10 cellular contexts compared by ENCODE assay signal in genomic region chr13:97328222-97328790, GRCh38.
DNase-seq lines count a peak whose midpoint lies in the region; ATAC-seq, FAIRE-seq and TF ChIP-seq lines count a peak whose summit lies in the region.
"Had no signal": no experiment of that assay in that cellular context is flagged by ENCODE, and none has a peak within 500 bp of the region (broad histone marks: within the 10 kb centered on the region; RNA-seq: fewer than 3 reads in every experiment).

No MANE protein-coding gene starts in this region.

- FAIRE-seq in A549 (lab: Jason Lieb, UNC) = no peak

- no peak overlapping the region for H2BK5ac ChIP-seq in mesenchymal stem cell (ENCODE audit: low read depth, low read length, poor library complexity, severe bottlenecking)

- no peak overlapping the region for H3K14ac ChIP-seq in mesenchymal stem cell (ENCODE audit: low read length in 2 of 2)

- WGBS in A549 (ENCODE audit: missing lambda C conversion rate) = 82% methylated on average over 11 of the region's 12 CpGs
- 56 to 82% methylated on average over 7 to 12 of the region's 12 CpGs for WGBS in esophagus squamous epithelium, 2 donors
- WGBS in mesenchymal stem cell = 45% methylated on average over 12 of the region's 12 CpGs

- no peaks in the 10 kb centered on the region for H3K27me3 ChIP-seq in esophagus squamous epithelium
- H3K27me3 ChIP-seq in mesenchymal stem cell (ENCODE audit: control insufficient read depth in 1 of 2, insufficient read depth in 1 of 2, low read length in 2 of 2) = no peaks in the 10 kb centered on the region

- H3K27ac ChIP-seq in A549 (peak overlapping the region; percentile 33 to 79; a peak in 4 of 6 replicates), esophagus squamous epithelium (peak overlapping the region in 3 of 4 donors; percentile 18 to 59 (median 53)), mesenchymal stem cell (ENCODE audit: low read length, poor library complexity, severe bottlenecking) (peak overlapping the region; percentile 97)

- H4K8ac ChIP-seq in mesenchymal stem cell (ENCODE audit: low read length) = peak overlapping the region; percentile 87

- peak overlapping the region in 1 of 2 experiments; percentile 54 for H3K4ac ChIP-seq in mesenchymal stem cell (ENCODE audit: low read depth in 1 of 2, low read length in 2 of 2)

- peaks cover 20% of the 10 kb centered on the region for H3K79me1 ChIP-seq in mesenchymal stem cell (replicated peaks; ENCODE audit: low read length, poor library complexity, severe bottlenecking)

- no peak overlapping the region for H3K4me3 Mint-ChIP-seq in activated T-helper 1 cell treated with anti-CD3 and anti-CD28 coated beads, Interleukin-12 subunit alpha, Interleukin-12 subunit beta, Interleukin-2, Interleukin-4 antibody, amounts not matched to agents 30 ng/mL and 10 ng/mL and 1 ng/mL, durations not matched to agents 14 hours and 24 hours and 36 hours

- no peak overlapping the region for H2AK5ac ChIP-seq in mesenchymal stem cell (ENCODE audit: low read length, severe bottlenecking)

- peak overlapping the region; percentile 89 for H4K91ac ChIP-seq in mesenchymal stem cell (ENCODE audit: low read length)

- H3K4me1 ChIP-seq in A549 = peaks cover 20% of the 10 kb centered on the region
- H3K4me1 ChIP-seq in esophagus squamous epithelium = peaks cover 0 to 74% (median 16%) of the 10 kb centered on the region in 3 donors
- peaks cover 7% of the 10 kb centered on the region for H3K4me1 ChIP-seq in mesenchymal stem cell (ENCODE audit: control insufficient read depth, insufficient read depth, low read depth, low read length)

- peak in 1 of 2 experiments; percentile 23 for DNase-seq in A549 (ENCODE audit: low read depth in 1 of 2, low spot score in 1 of 2)
- peak; percentile 85 for DNase-seq in NCI-H226
- DNase-seq in esophagus squamous epithelium (lab: John Stamatoyannopoulos, UW) = no peak
- peak; percentile 82 for DNase-seq in mesenchymal stem cell
- no peak for DNase-seq in T-helper 2 cell
- no peak for DNase-seq in activated T-helper 1 cell treated with anti-CD3 and anti-CD28 coated beads, Interleukin-12 subunit alpha, Interleukin-12 subunit beta, Interleukin-2, Interleukin-4 antibody, amounts not matched to agents 30 ng/mL and 10 ng/mL and 1 ng/mL, durations not matched to agents 14 hours and 24 hours and 36 hours (ENCODE audit: low spot score)
- DNase-seq in RKO (ENCODE audit: low spot score) = no peak
- DNase-seq: activated CD4-positive, alpha-beta T cell treated with anti-CD3 and anti-CD28 coated beads, Interleukin-2, amount 50 U/mL, for 1 hour; stimulated activated CD4-positive, alpha-beta T cell treated with anti-CD3 and anti-CD28 coated beads, Interleukin-12 subunit alpha, Interleukin-12 subunit beta, amount 100 ng/mL, for 4 hours had no signal

- no peak for TF ChIP-seq RAD21 in A549 (conservative IDR thresholded peaks at IDR 0.05 in 1 of 2, IDR thresholded peaks at IDR 0.05 in 1 of 2)

- H3K23ac ChIP-seq in mesenchymal stem cell (ENCODE audit: low read length in 2 of 2) = peak overlapping the region in 1 of 2 experiments; percentile 66

- POLR2A ChIA-PET in A549 (lab: Yijun Ruan, JAX) = no interaction called here

- no peak for TF ChIP-seq CTCF in A549 (IDR thresholded peaks at IDR 0.05)
- no peak for TF ChIP-seq CTCF in esophagus squamous epithelium (IDR thresholded peaks at IDR 0.05)

- no peaks in the 10 kb centered on the region for H3K4me1 Mint-ChIP-seq in activated T-helper 1 cell treated with anti-CD3 and anti-CD28 coated beads, Interleukin-12 subunit alpha, Interleukin-12 subunit beta, Interleukin-2, Interleukin-4 antibody, amounts not matched to agents 30 ng/mL and 10 ng/mL and 1 ng/mL, durations not matched to agents 14 hours and 24 hours and 36 hours (ENCODE audit: low read depth)

- ATAC-seq in A549 (peak in 1 of 2 experiments; percentile 66; a peak in 3 of 6 replicates), GM21528 (IDR thresholded peaks at IDR 0.05; ENCODE audit: low FRiP score, unreplicated experiment) (no peak)

- CTCF ChIA-PET in A549 (lab: Yijun Ruan, JAX) = interaction anchor here (1.0 kb wide), 1 partner anchor 16 kb away, joined by 3 read pairs; no protein-coding TSS in a partner anchor

- peak overlapping the region; percentile 26 for H3K4me2 ChIP-seq in A549
- H3K4me2 ChIP-seq in mesenchymal stem cell (ENCODE audit: low read length, poor library complexity, severe bottlenecking) = peak overlapping the region; percentile 63

- peak overlapping the region in 1 of 2 experiments; percentile 38 for H2BK12ac ChIP-seq in mesenchymal stem cell (ENCODE audit: low read length in 2 of 2)

- H3K18ac ChIP-seq in mesenchymal stem cell (ENCODE audit: low read depth in 1 of 2, low read length in 2 of 2) = peak overlapping the region; percentile 77 to 91

- H3K9me3 ChIP-seq in A549 = no peaks in the 10 kb centered on the region
- no peaks in the 10 kb centered on the region for H3K9me3 ChIP-seq in esophagus squamous epithelium
- H3K9me3 ChIP-seq in mesenchymal stem cell (ENCODE audit: control insufficient read depth, low read length) = no peaks in the 10 kb centered on the region

- H2BK15ac ChIP-seq in mesenchymal stem cell (ENCODE audit: low read depth, poor library complexity, severe bottlenecking) = no peak overlapping the region

- TF ChIP-seq POLR2A in A549 (IDR thresholded peaks at IDR 0.05; ENCODE audit: low read length) = no peak
- no peak for TF ChIP-seq POLR2A in esophagus squamous epithelium (IDR thresholded peaks at IDR 0.05)

- H3K36me3 ChIP-seq in esophagus squamous epithelium = no peaks in the 10 kb centered on the region
- H3K36me3 ChIP-seq in mesenchymal stem cell (ENCODE audit: control insufficient read depth in 1 of 2, insufficient read depth in 2 of 2, low read depth in 1 of 2, low read length in 2 of 2) = peaks cover 0 to 5% of the 10 kb centered on the region in 2 experiments

- no peak overlapping the region for H2AFZ ChIP-seq in mesenchymal stem cell (ENCODE audit: low read depth, low read length)

- no peak overlapping the region for H3K27ac Mint-ChIP-seq in activated T-helper 1 cell treated with anti-CD3 and anti-CD28 coated beads, Interleukin-12 subunit alpha, Interleukin-12 subunit beta, Interleukin-2, Interleukin-4 antibody, amounts not matched to agents 30 ng/mL and 10 ng/mL and 1 ng/mL, durations not matched to agents 14 hours and 24 hours and 36 hours

- peak overlapping the region; percentile 3 for H3K9ac ChIP-seq in mesenchymal stem cell (ENCODE audit: low read length)

- H3K9me3 Mint-ChIP-seq in activated T-helper 1 cell treated with anti-CD3 and anti-CD28 coated beads, Interleukin-12 subunit alpha, Interleukin-12 subunit beta, Interleukin-2, Interleukin-4 antibody, amounts not matched to agents 30 ng/mL and 10 ng/mL and 1 ng/mL, durations not matched to agents 14 hours and 24 hours and 36 hours = no peaks in the 10 kb centered on the region

- H3K4me3 ChIP-seq in A549 = no peak overlapping the region
- H3K4me3 ChIP-seq in esophagus squamous epithelium = no peak overlapping the region
- no peak overlapping the region for H3K4me3 ChIP-seq in mesenchymal stem cell (ENCODE audit: insufficient read depth in 1 of 2, low read depth in 1 of 2, low read length in 2 of 2)

- H3K27me3 Mint-ChIP-seq in activated T-helper 1 cell treated with anti-CD3 and anti-CD28 coated beads, Interleukin-12 subunit alpha, Interleukin-12 subunit beta, Interleukin-2, Interleukin-4 antibody, amounts not matched to agents 30 ng/mL and 10 ng/mL and 1 ng/mL, durations not matched to agents 14 hours and 24 hours and 36 hours (ENCODE audit: insufficient read depth) = peaks cover 2% of the 10 kb centered on the region

- H2BK120ac ChIP-seq in mesenchymal stem cell (ENCODE audit: low read depth, low read length) = peak overlapping the region; percentile 71

- intact Hi-C loops in esophagus squamous epithelium (cut with DNase I) = no loop called here
- intact Hi-C loops in activated T-helper 1 cell treated with anti-CD3 and anti-CD28 coated beads, Interleukin-12 subunit alpha, Interleukin-12 subunit beta, Interleukin-2, Interleukin-4 antibody, amounts not matched to agents 30 ng/mL and 10 ng/mL and 1 ng/mL, durations not matched to agents 14 hours and 24 hours and 36 hours (cut with micrococcal nuclease) = no loop called here

- H3K36me3 Mint-ChIP-seq in activated T-helper 1 cell treated with anti-CD3 and anti-CD28 coated beads, Interleukin-12 subunit alpha, Interleukin-12 subunit beta, Interleukin-2, Interleukin-4 antibody, amounts not matched to agents 30 ng/mL and 10 ng/mL and 1 ng/mL, durations not matched to agents 14 hours and 24 hours and 36 hours (ENCODE audit: low read depth) = no peaks in the 10 kb centered on the region

- no peak for TF ChIP-seq EP300 in A549 (IDR thresholded peaks at IDR 0.05)

TF ChIP-seq in A549, 52 proteins besides CTCF, POLR2A, EP300 and RAD21:
- no peak for TF ChIP-seq MAFK (IDR thresholded peaks at IDR 0.05; ENCODE audit: partially characterized antibody)
- no peak for TF ChIP-seq HOXB5 (CRISPR knock-in tag; IDR thresholded peaks at IDR 0.05)
- TF ChIP-seq MYC (IDR thresholded peaks at IDR 0.05; ENCODE audit: borderline replicate concordance, low read length) = no peak
- TF ChIP-seq, protein P1, sequence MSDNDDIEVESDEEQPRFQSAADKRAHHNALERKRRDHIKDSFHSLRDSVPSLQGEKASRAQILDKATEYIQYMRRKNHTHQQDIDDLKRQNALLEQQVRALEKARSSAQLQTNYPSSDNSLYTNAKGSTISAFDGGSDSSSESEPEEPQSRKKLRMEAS (IDR thresholded peaks at IDR 0.05) = 0 out of 2 replicates have a peak, but pooled peaks have one; percentile 20
- no peak for TF ChIP-seq NR3C1 (IDR thresholded peaks at IDR 0.05)
- TF ChIP-seq, protein P2, sequence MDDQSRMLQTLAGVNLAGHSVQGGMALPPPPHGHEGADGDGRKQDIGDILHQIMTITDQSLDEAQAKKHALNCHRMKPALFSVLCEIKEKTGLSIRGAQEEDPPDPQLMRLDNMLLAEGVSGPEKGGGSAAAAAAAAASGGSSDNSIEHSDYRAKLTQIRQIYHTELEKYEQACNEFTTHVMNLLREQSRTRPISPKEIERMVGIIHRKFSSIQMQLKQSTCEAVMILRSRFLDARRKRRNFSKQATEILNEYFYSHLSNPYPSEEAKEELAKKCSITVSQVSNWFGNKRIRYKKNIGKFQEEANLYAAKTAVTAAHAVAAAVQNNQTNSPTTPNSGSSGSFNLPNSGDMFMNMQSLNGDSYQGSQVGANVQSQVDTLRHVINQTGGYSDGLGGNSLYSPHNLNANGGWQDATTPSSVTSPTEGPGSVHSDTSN (IDR thresholded peaks at IDR 0.05) = no peak
- no peak for TF ChIP-seq ESRRA (IDR thresholded peaks at IDR 0.05; ENCODE audit: borderline replicate concordance, low read length)
- TF ChIP-seq EHMT2 (IDR thresholded peaks at IDR 0.05; ENCODE audit: low read depth) = no peak

Comparison
In these comparisons a context has a peak if more than half of its experiments do, and no peak if none do; other contexts are left out.
1. DNase-seq: peak in NCI-H226 (single experiment) and mesenchymal stem cell (single experiment); none in esophagus squamous epithelium (single experiment), T-helper 2 cell (0 of 5), activated T-helper 1 cell treated with anti-CD3 and anti-CD28 coated beads, Interleukin-12 subunit alpha, Interleukin-12 subunit beta, Interleukin-2, Interleukin-4 antibody, amounts not matched to agents 30 ng/mL and 10 ng/mL and 1 ng/mL, durations not matched to agents 14 hours and 24 hours and 36 hours (single experiment) and RKO (single experiment).
2. Peak in every context shown above with its lines, with median percentiles within 50 percentile points of each other: H3K27ac ChIP-seq.